Comparison of ENCODE assay signal across 9 cellular contexts in genomic region chr9:121650220-121651013, GRCh38.
DNase-seq lines count a peak whose midpoint lies in the region; ATAC-seq, FAIRE-seq and TF ChIP-seq lines count a peak whose summit lies in the region.
"Had no signal": no experiment of that assay in that cellular context is flagged by ENCODE, and none has a peak within 500 bp of the region (broad histone marks: within the 10 kb centered on the region; RNA-seq: fewer than 3 reads in every experiment).

No MANE protein-coding gene starts in this region.

- peak overlapping the region; percentile 49 for H3K27ac ChIP-seq in cingulate gyrus (ENCODE audit: low read depth, low read length)
- H3K27ac ChIP-seq: parathyroid adenoma, SJSA1 had no signal

- no peaks in the 10 kb centered on the region for H3K36me3 ChIP-seq in HAP-1 (replicated peaks)
- H3K36me3 ChIP-seq: SJSA1 had no signal

- no peaks in the 10 kb centered on the region for H3K9me3 ChIP-seq in HAP-1
- H3K9me3 ChIP-seq: SJSA1 had no signal

- H3K4me3 ChIP-seq in HAP-1, result no peak overlapping the region

- FAIRE-seq in urothelium cell line (lab: Jason Lieb, UNC), result no peak

- H3K4me1 ChIP-seq in HAP-1, result peaks cover 17% of the 10 kb centered on the region
- H3K4me1 ChIP-seq: parathyroid adenoma had no signal

- DNase-seq in HAP-1 (ENCODE audit: low spot score in 2 of 2), result peak; percentile 81 to 94
- peak; percentile 43 for DNase-seq in NCI-H2227 treated with DMSO at 0.1 percent for 48 hours (lab: John Stamatoyannopoulos, UW)
- peak; percentile 14 for DNase-seq in midbrain (lab: John Stamatoyannopoulos, UW)
- peak; percentile 53 for DNase-seq in urothelium cell line (ENCODE audit: low spot score)
- DNase-seq in GM13976 (ENCODE audit: low spot score), result no peak

- no peak for TF ChIP-seq CTCF in GM13976 (IDR thresholded peaks at IDR 0.05; ENCODE audit: borderline replicate concordance, control extremely low read depth, extremely low read depth, insufficient read depth, missing control alignments)

- in situ Hi-C loops in HAP-1 (cut with MboI; ENCODE audit: low sequenced_read_pairs), result no loop called here
- in situ Hi-C loops in GM13976 (cut with MboI; ENCODE audit: low sequenced_read_pairs, unreplicated experiment), result no loop called here

- H3K27me3 ChIP-seq in HAP-1 (ENCODE audit: low read depth), result no peaks in the 10 kb centered on the region

- ATAC-seq in HG02798 (IDR thresholded peaks at IDR 0.05; ENCODE audit: poor library complexity, unreplicated experiment), result no peak
